Comparison of ENCODE assay signal across 17 cellular contexts in genomic region chr17:20975566-20975965, GRCh38.
"Had no signal": no experiment of that assay in that cellular context is flagged by ENCODE, and none has a peak within 500 bp of the region (broad histone marks: within the 10 kb centered on the region; RNA-seq: fewer than 3 reads in every experiment).

No MANE protein-coding gene starts in this region.

- ATAC-seq: activated CD8-positive, alpha-beta T cell treated with anti-CD3 and anti-CD28 coated beads, Interleukin-2, amount 10 ng/mL, durations not matched to agents 7 days and 5 days; activated naive CD8-positive, alpha-beta T cell treated with anti-CD3 and anti-CD28 coated beads, Interleukin-2, amount 50 U/mL, for 24 hours; left cardiac atrium; naive thymus-derived CD8-positive, alpha-beta T cell had no signal

- H3K36me3 ChIP-seq: prostate gland, right atrium auricular region, tibial nerve, uterus had no signal

- H3K9me3 ChIP-seq: prostate gland, right atrium auricular region, tibial nerve, uterus had no signal

- DNase-seq: activated CD4-positive, alpha-beta T cell treated with anti-CD3 and anti-CD28 coated beads, Interleukin-2, amount 10 ng/mL, durations not matched to agents 24 days and 14 days; activated CD8-positive, alpha-beta T cell treated with anti-CD3 and anti-CD28 coated beads, Interleukin-2, amount 10 ng/mL, durations not matched to agents 7 days and 5 days; activated naive CD4-positive, alpha-beta T cell treated with anti-CD3 and anti-CD28 coated beads, Interleukin-2, amount 10 ng/mL, durations not matched to agents 7 days and 5 days; activated naive CD8-positive, alpha-beta T cell treated with anti-CD3 and anti-CD28 coated beads, Interleukin-2, amount 50 U/mL, for 24 hours; activated T-cell treated with anti-CD3 and anti-CD28 coated beads, Interleukin-2, amount 50 U/mL, for 24 hours; anterior cingulate cortex; cerebellar nuclear complex; effector CD4-positive, alpha-beta T cell; immature natural killer cell; left cardiac atrium; mesendoderm; naive thymus-derived CD8-positive, alpha-beta T cell; T-helper 9 cell; uterus had no signal

- H3K27ac ChIP-seq: prostate gland, right atrium auricular region, tibial nerve, uterus had no signal

- H3K4me3 ChIP-seq: prostate gland, right atrium auricular region, tibial nerve, uterus had no signal

- H3K4me1 ChIP-seq: prostate gland, tibial nerve, uterus had no signal

- H3K27me3 ChIP-seq: right atrium auricular region, tibial nerve, uterus had no signal
